In genomic region chr16:10552281-10552680, GRCh38 we compare ENCODE assay signal across 18 cellular contexts. TPM values are rescaled to one million over a fixed set of nuclear protein-coding genes. Genes with fewer than 3 reads are reported as not detected.
DNase-seq lines count a peak whose midpoint lies in the region; ATAC-seq and TF ChIP-seq lines count a peak whose summit lies in the region.
"Had no signal": no experiment of that assay in that cellular context is flagged by ENCODE, and none has a peak within 500 bp of the region (broad histone marks: within the 10 kb centered on the region; RNA-seq: fewer than 3 reads in every experiment).

No MANE protein-coding gene starts in this region.

- CTCF ChIA-PET in CD8-positive, alpha-beta memory T cell (lab: Charles Lee), result no interaction called here

- intact Hi-C loops in heart right ventricle (cut with DNase I) (no loop called here), cardiac septum (cut with DNase I) (no loop called here)

- no peaks in the 10 kb centered on the region for H3K27me3 ChIP-seq in heart right ventricle
- H3K27me3 ChIP-seq in OCI-LY3 (ENCODE audit: low read depth, low read length), result no peaks in the 10 kb centered on the region
- no peaks in the 10 kb centered on the region for H3K27me3 ChIP-seq in tibial nerve
- H3K27me3 ChIP-seq in CD8-positive, alpha-beta memory T cell (ENCODE audit: insufficient read depth, low read length, poor library complexity, severe bottlenecking), result no peaks in the 10 kb centered on the region
- H3K27me3 ChIP-seq: MG63 had no signal

- peaks cover 4 to 27% (median 18%) of the 10 kb centered on the region in 7 donors for H3K9me3 Mint-ChIP-seq in naive B cell
- H3K9me3 Mint-ChIP-seq in CD8-positive, alpha-beta memory T cell, result peaks cover 0 to 13% (median 5%) of the 10 kb centered on the region in 5 donors

- no peaks in the 10 kb centered on the region for H3K27me3 Mint-ChIP-seq in naive B cell
- peaks cover 25 to 36% of the 10 kb centered on the region in 2 donors for H3K27me3 Mint-ChIP-seq in CD8-positive, alpha-beta memory T cell

- peaks cover 21 to 41% (median 34%) of the 10 kb centered on the region in 3 donors for H3K4me1 Mint-ChIP-seq in naive B cell
- peaks cover 9 to 11% (median 10%) of the 10 kb centered on the region in 3 donors for H3K4me1 Mint-ChIP-seq in CD8-positive, alpha-beta memory T cell

- H3K36me3 ChIP-seq in heart right ventricle, result peaks cover 0 to 27% (median 10%) of the 10 kb centered on the region in 9 donors
- peaks cover 5% of the 10 kb centered on the region for H3K36me3 ChIP-seq in OCI-LY3 (replicated peaks; ENCODE audit: low read depth, low read length)
- peaks cover 0 to 18% (median 0%) of the 10 kb centered on the region in 3 donors for H3K36me3 ChIP-seq in tibial nerve
- H3K36me3 ChIP-seq in CD8-positive, alpha-beta memory T cell (ENCODE audit: insufficient read depth, low read length), result no peaks in the 10 kb centered on the region

- peak overlapping the region; percentile 87 for H3K4me2 ChIP-seq in OCI-LY3 (ENCODE audit: low read length)
- H3K4me2 ChIP-seq: KMS-11 had no signal

- peak overlapping the region; percentile 78 for H3K9ac ChIP-seq in OCI-LY3 (ENCODE audit: low read length)
- H3K9ac ChIP-seq: KMS-11 had no signal

- H3K4me3 ChIP-seq in heart right ventricle (peak overlapping the region in 1 of 10 donors; percentile 51), OCI-LY3 (ENCODE audit: low read length) (peak overlapping the region; percentile 79), tibial nerve (no peak overlapping the region)
- no peak overlapping the region for H3K4me3 ChIP-seq in CD8-positive, alpha-beta memory T cell (ENCODE audit: low read length)
- H3K4me3 ChIP-seq: MG63 had no signal

- TF ChIP-seq EP300 in tibial nerve (IDR thresholded peaks at IDR 0.05), result no peak

- H3K27ac Mint-ChIP-seq in naive B cell, result peak overlapping the region in 4 of 6 donors; percentile 89 to 99 (median 97)
- H3K27ac Mint-ChIP-seq in CD8-positive, alpha-beta memory T cell, result no peak overlapping the region

- POLR2A ChIA-PET in CD8-positive, alpha-beta memory T cell (lab: Charles Lee), result no interaction called here

- TF ChIP-seq CTCF in heart right ventricle (IDR thresholded peaks at IDR 0.05), result no peak
- TF ChIP-seq CTCF in OCI-LY3 (IDR thresholded peaks at IDR 0.05; ENCODE audit: low read depth, low read length), result no peak
- no peak for TF ChIP-seq CTCF in tibial nerve (IDR thresholded peaks at IDR 0.05)

- TF ChIP-seq POLR2A in tibial nerve (IDR thresholded peaks at IDR 0.05), result no peak

- H3K36me3 Mint-ChIP-seq in naive B cell, result peaks cover 2 to 15% of the 10 kb centered on the region in 2 donors
- no peaks in the 10 kb centered on the region for H3K36me3 Mint-ChIP-seq in CD8-positive, alpha-beta memory T cell

- H3K9me3 ChIP-seq in heart right ventricle (peaks cover 0 to 15% (median 10%) of the 10 kb centered on the region in 11 donors), OCI-LY3 (ENCODE audit: insufficient read depth, low read length) (peaks cover 5% of the 10 kb centered on the region; the same call in 1 of the 2 replicates), tibial nerve (peaks cover 0 to 10% (median 3%) of the 10 kb centered on the region in 4 donors)
- no peaks in the 10 kb centered on the region for H3K9me3 ChIP-seq in CD8-positive, alpha-beta memory T cell (ENCODE audit: low read length)
- H3K9me3 ChIP-seq: MG63 had no signal

- H3K4me3 Mint-ChIP-seq in naive B cell, result peak overlapping the region; percentile 79 to 100 (median 96)
- H3K4me3 Mint-ChIP-seq in CD8-positive, alpha-beta memory T cell, result no peak overlapping the region

- no peak for ATAC-seq in heart right ventricle
- ATAC-seq in naive B cell (ENCODE audit: low read depth in 2 of 2), result no peak
- no peak for ATAC-seq in HG02885 (IDR thresholded peaks at IDR 0.05; ENCODE audit: poor library complexity, unreplicated experiment)
- ATAC-seq: HepG2 had no signal

- H3K79me2 ChIP-seq in OCI-LY3 (ENCODE audit: low read length), result no peaks in the 10 kb centered on the region

- H4K20me1 ChIP-seq in OCI-LY3 (ENCODE audit: insufficient read depth, low read length), result no peaks in the 10 kb centered on the region

- H2AFZ ChIP-seq in OCI-LY3 (ENCODE audit: low read depth, low read length), result 0 out of 2 replicates have a peak overlapping the region, but pooled peaks have one; percentile 97

- peak overlapping the region in 8 of 10 donors; percentile 61 to 83 (median 72) for H3K27ac ChIP-seq in heart right ventricle
- H3K27ac ChIP-seq in OCI-LY3 (ENCODE audit: low read length), result peak overlapping the region; percentile 76
- H3K27ac ChIP-seq in tibial nerve, result peak overlapping the region in 3 of 4 donors; percentile 29 to 90 (median 90)
- H3K27ac ChIP-seq in CD8-positive, alpha-beta memory T cell (ENCODE audit: low read depth, low read length), result no peak overlapping the region
- H3K27ac ChIP-seq: KMS-11 had no signal

- WGBS in heart right ventricle, 2 donors, result 80 to 81% methylated on average over 2 of the region's 2 CpGs
- 54% methylated on average over 2 of the region's 2 CpGs for WGBS in tibial nerve, 2 donors

- H3K4me1 ChIP-seq in heart right ventricle (peaks cover 0 to 61% (median 46%) of the 10 kb centered on the region in 9 donors), OCI-LY3 (ENCODE audit: low read length) (peaks cover 44% of the 10 kb centered on the region), tibial nerve (peaks cover 0 to 53% (median 15%) of the 10 kb centered on the region in 4 donors)
- no peaks in the 10 kb centered on the region for H3K4me1 ChIP-seq in CD8-positive, alpha-beta memory T cell (ENCODE audit: insufficient read depth, low read length)

- DNase-seq in heart right ventricle (no peak), cardiac septum (ENCODE audit: low spot score) (no peak), naive B cell (no peak), tibial nerve (ENCODE audit: low spot score in 2 of 2) (no peak), GM19240 (ENCODE audit: insufficient read length, low spot score) (no peak)
- DNase-seq in CD8-positive, alpha-beta memory T cell, result no peak
- DNase-seq: GF-D8, H7, MG63, NCI-H1105, NCI-H187, NCI-H446 treated with DMSO at 0.1 percent for 48 hours, NCI-H748 treated with DMSO at 0.1 percent for 48 hours, SIG-M5 had no signal

RNA-seq across cellular contexts. Expression of gene EMP2, which starts 28.1 kb away (rescaled TPM):
- total RNA-seq in heart right ventricle (100 to 1,000 TPM in 1 of 10 donors, 10 to 100 TPM in 9; 44.6 to 108 (median 62.0) TPM), cardiac septum (51.1 TPM), tibial nerve (10 to 100 TPM; 60.5 to 72.1 (median 65.5) TPM)
- polyA plus RNA-seq in heart right ventricle (10 to 100 TPM; 36.1 to 40.9 TPM), naive B cell (ENCODE audit: low read depth in 6 of 6) (under 1 TPM in 2 of 6 donors, not detected in 4; 0.26 to 0.74 TPM)
- total RNA-seq in CD8-positive, alpha-beta memory T cell, result not detected
- polyA plus RNA-seq in CD8-positive, alpha-beta memory T cell, result not detected

Comparison
In these comparisons a context has a peak if more than half of its experiments do, and no peak if none do; other contexts are left out.
1. H3K27ac Mint-ChIP-seq: peak in naive B cell (4 of 6); none in CD8-positive, alpha-beta memory T cell (0 of 8).
2. H3K4me3 Mint-ChIP-seq: peak in naive B cell (8 of 8); none in CD8-positive, alpha-beta memory T cell (0 of 7).
3. RNA of gene EMP2, which starts 28.1 kb away (total RNA-seq): 60.5 to 72.1 TPM in tibial nerve, 44.6 to 108 TPM in heart right ventricle and 51.1 TPM in cardiac septum (single experiment); not detected in CD8-positive, alpha-beta memory T cell; every median in the first group is over 10 times any median in the second.